Comparison of ENCODE assay signal across 31 cellular contexts in the genomic region with DNA sequence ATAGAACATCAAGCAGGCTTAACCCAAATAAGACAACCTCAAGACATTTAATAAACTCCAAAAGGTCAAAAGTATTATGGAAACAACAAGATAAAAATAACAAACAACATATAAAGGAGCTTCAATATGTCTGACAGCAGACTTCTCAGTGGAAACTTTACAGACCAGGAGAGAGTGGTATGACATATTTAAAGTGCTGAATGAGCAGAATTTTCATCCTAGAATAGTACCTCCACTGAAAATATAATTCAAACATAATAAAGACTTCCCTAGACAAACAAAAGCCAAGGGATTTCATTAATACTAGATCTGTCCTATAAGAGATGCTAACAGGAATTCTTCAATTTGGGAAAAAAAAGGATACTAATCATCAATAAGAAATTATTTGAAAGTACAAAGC.
"Had no signal": no experiment of that assay in that cellular context is flagged by ENCODE, and none has a peak within 500 bp of the region (broad histone marks: within the 10 kb centered on the region; RNA-seq: fewer than 3 reads in every experiment).

No MANE protein-coding gene starts in this region.

- H3K4me3 ChIP-seq: adrenal gland, ascending aorta, breast epithelium had no signal

- H3K27ac ChIP-seq: adrenal gland, ascending aorta, breast epithelium, VCaP had no signal

- H3K27me3 ChIP-seq: adrenal gland, ascending aorta, breast epithelium had no signal

- H3K36me3 ChIP-seq: adrenal gland, ascending aorta, breast epithelium had no signal

- DNase-seq: activated B cell treated with CpG ODN at 0.5 μM for 24 hours; activated CD4-positive, alpha-beta memory T cell treated with anti-CD3 and anti-CD28 coated beads for 36 hours; activated CD4-positive, alpha-beta T cell treated with anti-CD3 and anti-CD28 coated beads for 4 hours; activated CD4-positive, alpha-beta T cell treated with anti-CD3 and anti-CD28 coated beads, Interleukin-2, amount 10 ng/mL, durations not matched to agents 24 days and 14 days; activated CD4-positive, alpha-beta T cell treated with anti-CD3 and anti-CD28 coated beads, Interleukin-2, amount 50 U/mL, for 1 hour; activated CD4-positive, alpha-beta T cell treated with anti-CD3 and anti-CD28 coated beads, Interleukin-2, amount 50 U/mL, for 4 hours; activated CD4-positive, CD25-positive, alpha-beta regulatory T cell treated with anti-CD3 and anti-CD28 coated beads, Interleukin-2, amount 50 U/mL, for 72 hours; activated CD8-positive, alpha-beta memory T cell treated with anti-CD3 and anti-CD28 coated beads, Interleukin-2, amount 50 U/mL, for 4 hours; activated CD8-positive, alpha-beta T cell treated with anti-CD3 and anti-CD28 coated beads for 36 hours; activated effector memory CD4-positive, alpha-beta T cell treated with anti-CD3 and anti-CD28 coated beads, Interleukin-2, amount 50 U/mL, for 16 hours; activated gamma-delta T cell treated with Interleukin-2 at 50 U/mL for 16 hours; activated naive CD4-positive, alpha-beta T cell; activated naive CD4-positive, alpha-beta T cell treated with anti-CD3 and anti-CD28 coated beads for 36 hours; activated naive CD4-positive, alpha-beta T cell treated with anti-CD3 and anti-CD28 coated beads, Interleukin-2, amount 50 U/mL, for 16 hours; activated naive CD8-positive, alpha-beta T cell treated with anti-CD3 and anti-CD28 coated beads for 36 hours; activated T-cell treated with anti-CD3 and anti-CD28 coated beads for 4 hours; activated T-cell treated with anti-CD3 and anti-CD28 coated beads, Interleukin-2, amount 50 U/mL, for 1 hour; activated T-cell treated with anti-CD3 and anti-CD28 coated beads, Interleukin-2, amount 50 U/mL, for 4 hours; activated T-cell treated with anti-CD3 and anti-CD28 coated beads, Interleukin-2, amount 50 U/mL, for 72 hours; adrenal gland; amniotic stem cell; central memory CD4-positive, alpha-beta T cell; T-helper 1 cell; T-helper 2 cell; T-helper 9 cell had no signal

- H3K9me3 ChIP-seq: adrenal gland, ascending aorta had no signal

- H3K4me1 ChIP-seq: adrenal gland, ascending aorta, breast epithelium had no signal

- ATAC-seq: activated CD8-positive, alpha-beta T cell treated with anti-CD3 and anti-CD28 coated beads for 36 hours; activated naive CD4-positive, alpha-beta T cell treated with anti-CD3 and anti-CD28 coated beads, Interleukin-2, amount 50 U/mL, for 72 hours; activated T-cell treated with anti-CD3 and anti-CD28 coated beads, Interleukin-2, amount 50 U/mL, for 4 hours; activated T-cell treated with anti-CD3 and anti-CD28 coated beads, Interleukin-2, amount 50 U/mL, for 72 hours; activated T-helper 17 cell treated with anti-CD3 and anti-CD28 coated beads, Interleukin-2, amount 50 U/mL, for 72 hours had no signal

- FAIRE-seq: TTC549 had no signal
